Comparison of ENCODE assay signal across 10 cellular contexts in genomic region chr10:131187886-131188285, GRCh38.
"Had no signal": no experiment of that assay in that cellular context is flagged by ENCODE, and none has a peak within 500 bp of the region (broad histone marks: within the 10 kb centered on the region; RNA-seq: fewer than 3 reads in every experiment).

No MANE protein-coding gene starts in this region.

- DNase-seq: activated CD4-positive, alpha-beta T cell treated with anti-CD3 and anti-CD28 coated beads for 1 hour; activated CD4-positive, alpha-beta T cell treated with anti-CD3 and anti-CD28 coated beads, Interleukin-2, amount 50 U/mL, for 48 hours; activated gamma-delta T cell; activated naive CD8-positive, alpha-beta T cell treated with anti-CD3 and anti-CD28 coated beads, Interleukin-2, amount 10 ng/mL, durations not matched to agents 7 days and 5 days; activated T-cell treated with anti-CD3 and anti-CD28 coated beads, Interleukin-2, amount 50 U/mL, for 48 hours; foreskin keratinocyte; heart right ventricle; left ventricle myocardium inferior; mesendoderm had no signal

- H3K27ac Mint-ChIP-seq: activated naive CD8-positive, alpha-beta T cell treated with anti-CD3 and anti-CD28 coated beads, Interleukin-2, amount 10 ng/mL, durations not matched to agents 7 days and 5 days had no signal

- H3K9me3 Mint-ChIP-seq: neural crest cell had no signal

- H3K4me3 Mint-ChIP-seq: activated naive CD8-positive, alpha-beta T cell treated with anti-CD3 and anti-CD28 coated beads, Interleukin-2, amount 10 ng/mL, durations not matched to agents 7 days and 5 days; neural crest cell had no signal

- H3K4me1 Mint-ChIP-seq: activated naive CD8-positive, alpha-beta T cell treated with anti-CD3 and anti-CD28 coated beads, Interleukin-2, amount 10 ng/mL, durations not matched to agents 7 days and 5 days had no signal

- H3K36me3 Mint-ChIP-seq: activated naive CD8-positive, alpha-beta T cell treated with anti-CD3 and anti-CD28 coated beads, Interleukin-2, amount 10 ng/mL, durations not matched to agents 7 days and 5 days had no signal

- ATAC-seq: foreskin keratinocyte, heart right ventricle had no signal
